25 cellular contexts compared by ENCODE assay signal in genomic region chr4:3863841-3864734, GRCh38.
"Had no signal": no experiment of that assay in that cellular context is flagged by ENCODE, and none has a peak within 500 bp of the region (broad histone marks: within the 10 kb centered on the region; RNA-seq: fewer than 3 reads in every experiment).

No MANE protein-coding gene starts in this region.

- H3K27ac Mint-ChIP-seq: activated naive CD4-positive, alpha-beta T cell treated with anti-CD3 and anti-CD28 coated beads, Interleukin-2, amount 50 U/mL, for 24 hours; natural killer cell treated with Interleukin-12 subunit alpha and Interleukin-12 subunit beta and Interleukin-15 and Interleukin-18, amount 100 ng/mL, for 72 hours; stimulated activated naive CD8-positive, alpha-beta T cell treated with anti-CD3 and anti-CD28 coated beads, Interleukin-15, Interleukin-2, amounts not matched to agents 100 ng/mL and 50 ng/mL, for 24 hours had no signal

- H3K4me1 ChIP-seq: ascending aorta, colonic mucosa, pancreas, psoas muscle, right atrium auricular region, tibial nerve had no signal

- H3K27me3 ChIP-seq: colonic mucosa, pancreas, right atrium auricular region had no signal

- ATAC-seq: left lobe of liver; natural killer cell treated with Interleukin-12 subunit alpha and Interleukin-12 subunit beta and Interleukin-15 and Interleukin-18, amount 100 ng/mL, for 72 hours; pancreas; psoas muscle had no signal

- DNase-seq: activated CD4-positive, alpha-beta T cell treated with anti-CD3 and anti-CD28 coated beads for 4 hours; activated CD4-positive, alpha-beta T cell treated with anti-CD3 and anti-CD28 coated beads, Interleukin-2, amount 50 U/mL, for 48 hours; activated CD4-positive, CD25-positive, alpha-beta regulatory T cell; activated CD8-positive, alpha-beta memory T cell treated with anti-CD3 and anti-CD28 coated beads, Interleukin-2, amount 50 U/mL, for 48 hours; activated T-cell treated with anti-CD3 and anti-CD28 coated beads, Interleukin-2, amount 50 U/mL, for 48 hours; brain microvascular endothelial cell; colonic mucosa; heart right ventricle; mammary epithelial cell; stimulated activated CD4-positive, alpha-beta T cell treated with anti-CD3 and anti-CD28 coated beads, Interleukin-1b, Interleukin-23, amount 100 ng/mL, for 48 hours; substantia nigra; T-helper 1 cell had no signal

- H3K9me3 ChIP-seq: ascending aorta, colonic mucosa, heart right ventricle, neutrophil, pancreas, psoas muscle, right atrium auricular region, tibial nerve had no signal

- H3K4me1 Mint-ChIP-seq: activated naive CD4-positive, alpha-beta T cell treated with anti-CD3 and anti-CD28 coated beads, Interleukin-2, amount 50 U/mL, for 24 hours; central memory CD8-positive, alpha-beta T cell had no signal

- H3K4me3 ChIP-seq: ascending aorta, colonic mucosa, heart right ventricle, pancreas, psoas muscle, right atrium auricular region, tibial nerve had no signal

- FAIRE-seq: keratinocyte, pancreas had no signal

- H3K4me3 Mint-ChIP-seq: activated naive CD4-positive, alpha-beta T cell treated with anti-CD3 and anti-CD28 coated beads, Interleukin-2, amount 50 U/mL, for 24 hours; central memory CD8-positive, alpha-beta T cell; natural killer cell treated with Interleukin-12 subunit alpha and Interleukin-12 subunit beta and Interleukin-15 and Interleukin-18, amount 100 ng/mL, for 72 hours; stimulated activated naive CD8-positive, alpha-beta T cell treated with anti-CD3 and anti-CD28 coated beads, Interleukin-15, Interleukin-2, amounts not matched to agents 100 ng/mL and 50 ng/mL, for 24 hours had no signal

- H3K9me3 Mint-ChIP-seq: activated naive CD4-positive, alpha-beta T cell treated with anti-CD3 and anti-CD28 coated beads, Interleukin-2, amount 50 U/mL, for 24 hours; central memory CD8-positive, alpha-beta T cell; natural killer cell treated with Interleukin-12 subunit alpha and Interleukin-12 subunit beta and Interleukin-15 and Interleukin-18, amount 100 ng/mL, for 72 hours; stimulated activated naive CD8-positive, alpha-beta T cell treated with anti-CD3 and anti-CD28 coated beads, Interleukin-15, Interleukin-2, amounts not matched to agents 100 ng/mL and 50 ng/mL, for 24 hours had no signal

- H3K27ac ChIP-seq: ascending aorta, brain microvascular endothelial cell, colonic mucosa, epithelial cell of prostate, neutrophil, pancreas, psoas muscle, right atrium auricular region, tibial nerve had no signal

- H3K36me3 ChIP-seq: ascending aorta, brain microvascular endothelial cell, colonic mucosa, heart right ventricle, neutrophil, pancreas, right atrium auricular region, tibial nerve had no signal

- H3K36me3 Mint-ChIP-seq: activated naive CD4-positive, alpha-beta T cell treated with anti-CD3 and anti-CD28 coated beads, Interleukin-2, amount 50 U/mL, for 24 hours; natural killer cell treated with Interleukin-12 subunit alpha and Interleukin-12 subunit beta and Interleukin-15 and Interleukin-18, amount 100 ng/mL, for 72 hours had no signal
